ENCODE assay signal across 8 cellular contexts in the genomic region with DNA sequence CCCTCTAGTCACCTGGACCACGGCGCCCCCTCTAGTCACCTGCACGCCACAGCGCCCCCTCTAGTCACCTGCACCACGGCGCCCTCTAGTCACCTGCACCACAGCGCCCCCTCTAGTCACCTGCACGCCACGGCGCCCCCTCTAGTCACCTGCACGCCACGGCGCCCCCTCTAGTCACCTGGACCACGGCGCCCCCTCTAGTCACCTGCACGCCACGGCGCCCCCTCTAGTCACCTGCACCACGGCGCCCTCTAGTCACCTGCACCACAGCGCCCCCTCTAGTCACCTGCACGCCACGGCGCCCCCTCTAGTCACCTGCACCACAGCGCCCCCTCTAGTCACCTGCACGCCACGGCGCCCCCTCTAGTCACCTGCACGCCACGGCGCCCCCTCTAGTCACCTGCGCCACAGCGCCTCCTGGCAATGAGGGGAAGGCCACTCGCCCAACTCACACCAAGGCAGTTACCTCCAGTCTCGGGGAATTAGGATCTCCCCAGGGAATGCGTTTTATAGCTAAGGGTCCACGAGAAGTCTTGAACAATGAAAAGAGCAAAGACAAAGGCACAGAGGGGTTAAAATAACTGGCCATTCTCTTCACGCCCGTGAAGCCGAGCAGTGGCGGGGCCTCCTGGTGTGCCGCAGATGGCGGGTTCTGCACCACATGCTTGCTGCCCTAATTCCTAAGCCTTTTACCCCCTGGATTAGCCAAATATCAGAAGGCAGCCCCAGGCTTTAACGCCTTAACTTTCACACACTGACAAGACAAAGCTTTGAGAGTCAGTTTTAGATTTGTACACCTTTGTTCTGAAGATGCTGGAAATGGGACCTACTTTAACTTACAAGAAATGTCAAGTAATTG. TPM values are rescaled to one million over a fixed set of nuclear protein-coding genes. Genes with fewer than 3 reads are reported as not detected.
DNase-seq lines count a peak whose midpoint lies in the region; ATAC-seq, FAIRE-seq and TF ChIP-seq lines count a peak whose summit lies in the region.
"Not testable (repeated sequence)": the region's sequence is repeated elsewhere in the genome, so short reads cannot be mapped to it uniquely, and the experiment has no call there.

No MANE protein-coding gene starts in this region.

- intact Hi-C loops in Calu3 (cut with micrococcal nuclease; ENCODE audit: unreplicated experiment); K562 (cut with micrococcal nuclease); HepG2 (cut with micrococcal nuclease; ENCODE audit: unreplicated experiment): not testable (repeated sequence)

- TF ChIP-seq EP300 in K562 (IDR thresholded peaks at IDR 0.05; ENCODE audit: low read length); HepG2 (IDR thresholded peaks at IDR 0.05; ENCODE audit: low read depth in 2 of 2, low read length in 2 of 2); HepG2 (CRISPR knock-in tag; IDR thresholded peaks at IDR 0.05; ENCODE audit: borderline replicate concordance): not testable (repeated sequence)

- 98% methylated on average over 16 of the region's 44 CpGs for WGBS in K562 (ENCODE audit: insufficient coverage, low coverage, missing lambda C conversion rate)
- 98% methylated on average over 44 of the region's 44 CpGs for WGBS in HepG2 (ENCODE audit: low lambda C conversion rate)

- H4K20me1 ChIP-seq in K562 (replicated peaks; ENCODE audit: control insufficient read depth, insufficient read depth, low read length) = not testable (repeated sequence)
- peaks cover 11% of the 10 kb centered on the region for H4K20me1 ChIP-seq in HepG2 (ENCODE audit: insufficient read depth, low read length)

- H3K36me3 ChIP-seq in K562 (ENCODE audit: control insufficient read depth, insufficient read depth, low read length) (peaks cover 93% of the 10 kb centered on the region), HepG2 (replicated peaks in 1 of 2; ENCODE audit: control insufficient read depth in 1 of 2, insufficient read depth in 2 of 2, low read length in 2 of 2) (peaks cover 24 to 67% of the 10 kb centered on the region in 2 experiments)

- H3K27me3 Mint-ChIP-seq in Calu3 (ENCODE audit: unreplicated experiment); T-helper 1 cell treated with Interleukin-12 subunit alpha and Interleukin-12 subunit beta and Interleukin-4 antibody, amounts not matched to agents 30 μg/mL and 1 μg/mL, for 36 hours (ENCODE audit: low read depth); activated T-cell treated with anti-CD3 and anti-CD28 coated beads, Interleukin-2, amount 50 U/mL, for 24 hours; stimulated activated memory B cell treated with anti-CD40 and anti-IgM and Interleukin-4, amounts not matched to agents 10 μg/mL and 1 μg/mL and 100 μg/mL, for 72 hours: not testable (repeated sequence)

- FAIRE-seq in K562 (lab: Jason Lieb, UNC) = peak; percentile 23
- not testable (repeated sequence) for FAIRE-seq in HepG2 (lab: Jason Lieb, UNC)

- H3K9ac ChIP-seq in K562 (ENCODE audit: insufficient read depth in 1 of 2, low read depth in 2 of 2, low read length in 2 of 2); HepG2 (ENCODE audit: insufficient read depth, low read depth, low read length): not testable (repeated sequence)

- CTCF ChIA-PET in Calu3 (lab: Charles Lee); K562 (lab: Yijun Ruan, JAX; ENCODE audit: low intra/inter-chr PET ratio): not testable (repeated sequence)
- CTCF ChIA-PET in HepG2 (lab: Yijun Ruan, JAX; ENCODE audit: low intra/inter-chr PET ratio, low total read pairs) = interaction anchor here (0.7 to 2.0 kb wide), 7 partner anchors 10 to 514 kb away, joined by 3 to 6 read pairs (median 4); partner anchors contain the start of gene TNIP2

- H3K4me3 Mint-ChIP-seq in Calu3 (ENCODE audit: low read depth, unreplicated experiment); activated T-cell treated with anti-CD3 and anti-CD28 coated beads, Interleukin-2, amount 50 U/mL, for 24 hours: not testable (repeated sequence)
- peak overlapping the region; percentile 25 for H3K4me3 Mint-ChIP-seq in T-helper 1 cell treated with Interleukin-12 subunit alpha and Interleukin-12 subunit beta and Interleukin-4 antibody, amounts not matched to agents 30 μg/mL and 1 μg/mL, for 36 hours
- peak overlapping the region; percentile 48 for H3K4me3 Mint-ChIP-seq in stimulated activated memory B cell treated with anti-CD40 and anti-IgM and Interleukin-4, amounts not matched to agents 10 μg/mL and 1 μg/mL and 100 μg/mL, for 72 hours

- not testable (repeated sequence) for H2AFZ ChIP-seq in K562 (ENCODE audit: low read depth, low read length); HepG2 (ENCODE audit: low read length)

- BruUV-seq in Calu3 (replicated peaks; lab: Mats Ljungman, UMichigan); K562 (replicated peaks; lab: Mats Ljungman, UMichigan); HepG2 (replicated peaks; lab: Mats Ljungman, UMichigan): not testable (repeated sequence)

- not testable (repeated sequence) for H3K9me3 ChIP-seq in K562 (replicated peaks; ENCODE audit: control insufficient read depth, insufficient read depth, low read depth, low read length); HepG2 (ENCODE audit: low read length)

- not testable (repeated sequence) for H3K27ac ChIP-seq in K562 (ENCODE audit: extremely low read depth, low read depth, low read length)
- H3K27ac ChIP-seq in HepG2 (ENCODE audit: extremely low read length, insufficient read depth, low read length) = peak overlapping the region; percentile 26

- not testable (repeated sequence) for H3K27ac Mint-ChIP-seq in Calu3 (ENCODE audit: unreplicated experiment)
- peak overlapping the region; percentile 98 for H3K27ac Mint-ChIP-seq in T-helper 1 cell treated with Interleukin-12 subunit alpha and Interleukin-12 subunit beta and Interleukin-4 antibody, amounts not matched to agents 30 μg/mL and 1 μg/mL, for 36 hours
- H3K27ac Mint-ChIP-seq in activated T-cell treated with anti-CD3 and anti-CD28 coated beads, Interleukin-2, amount 50 U/mL, for 24 hours = peak overlapping the region; percentile 83
- peak overlapping the region; percentile 88 for H3K27ac Mint-ChIP-seq in stimulated activated memory B cell treated with anti-CD40 and anti-IgM and Interleukin-4, amounts not matched to agents 10 μg/mL and 1 μg/mL and 100 μg/mL, for 72 hours

- not testable (repeated sequence) for H3K9me3 Mint-ChIP-seq in Calu3 (ENCODE audit: low read depth, unreplicated experiment); T-helper 1 cell treated with Interleukin-12 subunit alpha and Interleukin-12 subunit beta and Interleukin-4 antibody, amounts not matched to agents 30 μg/mL and 1 μg/mL, for 36 hours; activated T-cell treated with anti-CD3 and anti-CD28 coated beads, Interleukin-2, amount 50 U/mL, for 24 hours; stimulated activated memory B cell treated with anti-CD40 and anti-IgM and Interleukin-4, amounts not matched to agents 10 μg/mL and 1 μg/mL and 100 μg/mL, for 72 hours

- peaks cover 18% of the 10 kb centered on the region for H3K36me3 Mint-ChIP-seq in Calu3 (ENCODE audit: insufficient read depth, unreplicated experiment)
- peaks cover 51% of the 10 kb centered on the region for H3K36me3 Mint-ChIP-seq in T-helper 1 cell treated with Interleukin-12 subunit alpha and Interleukin-12 subunit beta and Interleukin-4 antibody, amounts not matched to agents 30 μg/mL and 1 μg/mL, for 36 hours (ENCODE audit: low read depth)
- peaks cover 95% of the 10 kb centered on the region for H3K36me3 Mint-ChIP-seq in activated T-cell treated with anti-CD3 and anti-CD28 coated beads, Interleukin-2, amount 50 U/mL, for 24 hours (ENCODE audit: low read depth)
- peaks cover 69% of the 10 kb centered on the region for H3K36me3 Mint-ChIP-seq in stimulated activated memory B cell treated with anti-CD40 and anti-IgM and Interleukin-4, amounts not matched to agents 10 μg/mL and 1 μg/mL and 100 μg/mL, for 72 hours

- H3K4me2 ChIP-seq in K562 (ENCODE audit: insufficient read depth, low read length); HepG2 (ENCODE audit: low read depth, low read length): not testable (repeated sequence)

- ATAC-seq in K562; HepG2; stimulated activated memory B cell treated with anti-CD40 and anti-IgM and Interleukin-4, amounts not matched to agents 10 μg/mL and 1 μg/mL and 100 μg/mL, for 72 hours: not testable (repeated sequence)

- DNase-seq in Calu3; GM13976 (ENCODE audit: low spot score); K562 (ENCODE audit: extremely low read depth in 1 of 4, low spot score in 3 of 4); HepG2 (ENCODE audit: low spot score): not testable (repeated sequence)
- peak; percentile 52 for DNase-seq in NB4 (ENCODE audit: low read depth)
- peak; percentile 25 for DNase-seq in activated T-cell treated with anti-CD3 and anti-CD28 coated beads, Interleukin-2, amount 50 U/mL, for 24 hours

- H3K9me1 ChIP-seq in K562 (ENCODE audit: control insufficient read depth, insufficient read depth, low read length) = not testable (repeated sequence)

- peak; percentile 10 for TF ChIP-seq CTCF in Calu3 (IDR thresholded peaks at IDR 0.05; ENCODE audit: unreplicated experiment)
- peak; percentile 6 for TF ChIP-seq CTCF in GM13976 (IDR thresholded peaks at IDR 0.05; ENCODE audit: borderline replicate concordance, control extremely low read depth, extremely low read depth, insufficient read depth, missing control alignments)
- TF ChIP-seq CTCF in NB4 (IDR thresholded peaks at IDR 0.05; ENCODE audit: low read depth, low read length) = peak; percentile 17
- TF ChIP-seq CTCF in K562 (IDR thresholded peaks at IDR 0.05 in 2 of 3, conservative IDR thresholded peaks at IDR 0.05 in 1 of 3; ENCODE audit: insufficient read depth in 2 of 3, low read depth in 1 of 3, low read length in 3 of 3) = peak; percentile 38 to 77 (median 64); a peak in 5 of 6 replicates
- TF ChIP-seq CTCF in HepG2 (CRISPR knock-in tag; IDR thresholded peaks at IDR 0.05) = peak; percentile 67

- not testable (repeated sequence) for H3K4me1 ChIP-seq in K562 (replicated peaks in 1 of 2; ENCODE audit: control insufficient read depth in 2 of 2, insufficient read depth in 2 of 2, low read length in 2 of 2)
- peaks cover 40% of the 10 kb centered on the region; the same call in 1 of the 2 replicates for H3K4me1 ChIP-seq in HepG2 (ENCODE audit: insufficient read depth, low read length)

- in situ Hi-C loops in GM13976 (cut with MboI; ENCODE audit: low sequenced_read_pairs, unreplicated experiment); K562 (cut with MboI); HepG2 (cut with HindIII; ENCODE audit: extremely low pct_ligation_motif_present, low pct_unique_long_range_greater_than_20kb): not testable (repeated sequence)

- not testable (repeated sequence) for TF ChIP-seq RAD21 in K562 (CRISPR knock-in tag; conservative IDR thresholded peaks at IDR 0.05 in 1 of 2, IDR thresholded peaks at IDR 0.05 in 1 of 2); HepG2 (CRISPR knock-in tag; IDR thresholded peaks at IDR 0.05)

- not testable (repeated sequence) for H3K27me3 ChIP-seq in K562 (ENCODE audit: control insufficient read depth in 2 of 2, insufficient read depth in 2 of 2, low read length in 2 of 2); HepG2 (ENCODE audit: control insufficient read depth in 1 of 2, insufficient read depth in 2 of 2, low read length in 2 of 2)

- POLR2A ChIA-PET in K562 (lab: Yijun Ruan, JAX) = interaction anchor here (0.7 to 1.5 kb wide), 2 partner anchors 20 kb away, joined by 4 read pairs; no protein-coding TSS in a partner anchor
- POLR2A ChIA-PET in HepG2 (lab: Yijun Ruan, JAX) = not testable (repeated sequence)

- H3K4me1 Mint-ChIP-seq in Calu3 (ENCODE audit: low read depth, unreplicated experiment) = not testable (repeated sequence)
- H3K4me1 Mint-ChIP-seq in T-helper 1 cell treated with Interleukin-12 subunit alpha and Interleukin-12 subunit beta and Interleukin-4 antibody, amounts not matched to agents 30 μg/mL and 1 μg/mL, for 36 hours (ENCODE audit: low read depth) = peaks cover 50% of the 10 kb centered on the region
- H3K4me1 Mint-ChIP-seq in activated T-cell treated with anti-CD3 and anti-CD28 coated beads, Interleukin-2, amount 50 U/mL, for 24 hours (ENCODE audit: low read depth) = peaks cover 83% of the 10 kb centered on the region
- H3K4me1 Mint-ChIP-seq in stimulated activated memory B cell treated with anti-CD40 and anti-IgM and Interleukin-4, amounts not matched to agents 10 μg/mL and 1 μg/mL and 100 μg/mL, for 72 hours = peaks cover 69% of the 10 kb centered on the region

- not testable (repeated sequence) for H3K4me3 ChIP-seq in NB4 (ENCODE audit: low read depth, low read length); K562; HepG2 (replicated peaks in 1 of 3; ENCODE audit: insufficient read depth in 1 of 3, low read depth in 2 of 3, low read length in 3 of 3)

- H3K79me2 ChIP-seq in K562 (ENCODE audit: control insufficient read depth, insufficient read depth, low read length) = peaks cover 44% of the 10 kb centered on the region
- H3K79me2 ChIP-seq in HepG2 (ENCODE audit: insufficient read depth, low read length) = peaks cover 22% of the 10 kb centered on the region

- TF ChIP-seq POLR2A in NB4 (IDR thresholded peaks at IDR 0.05; ENCODE audit: extremely low read depth, insufficient read length); K562 (conservative IDR thresholded peaks at IDR 0.05); HepG2 (IDR thresholded peaks at IDR 0.05; ENCODE audit: insufficient read depth in 1 of 2, low read depth in 2 of 2, low read length in 2 of 2): not testable (repeated sequence)

RNA-seq across cellular contexts. Expression of gene NOP14, which starts 7.8 kb away (rescaled TPM):
- total RNA-seq in Calu3 (2022) = 29.1 and 29.4 TPM in 2 replicates
- total RNA-seq in K562 (2011; cell fraction: chromatin; rRNA removed; ENCODE audit: low replicate concordance) = 31.1 and 38.1 TPM in 2 replicates
- 16.3 and 18.0 TPM in 2 replicates for total RNA-seq in K562 (2011; cell fraction: nucleolus; rRNA removed)
- total RNA-seq in K562 (2011; cell fraction: nucleoplasm; rRNA removed) = 15.6 and 17.2 TPM in 2 replicates
- 50.9 and 56.1 TPM in 2 replicates for total RNA-seq in K562 (2014; rRNA removed)
- total RNA-seq in K562 (2014; rRNA removed; fragmentation: Illumina TruSeq; extraction: Trizol) = 53.8 and 55.0 TPM in 2 replicates
- total RNA-seq in K562 (2015; rRNA removed; fragmentation: Illumina TruSeq; extraction: Trizol) = 61.1 and 61.7 TPM in 2 replicates
- total RNA-seq in K562 (2021) = 69.8 and 76.0 TPM in 2 replicates
- polyA plus RNA-seq in K562 (2011; rRNA removed) = 13.4 and 15.2 TPM in 2 replicates
- polyA plus RNA-seq in K562 (2011; cell fraction: cytosol; rRNA removed) = 9.5 and 9.6 TPM in 2 replicates
- polyA plus RNA-seq in K562 (2011; cell fraction: nucleus; rRNA removed) = 22.6 and 28.3 TPM in 2 replicates
- polyA plus RNA-seq in K562 (2012) = 43.6 and 52.5 TPM in 2 replicates
- polyA plus RNA-seq in K562 (2014; fragmentation: Illumina TruSeq; extraction: Trizol) = 62.1 and 62.4 TPM in 2 replicates
- 10 to 100 TPM; 12.7 to 12.9 TPM for polyA plus RNA-seq in K562 (2014; fragmentation: Nextera tagmentation; extraction: Ambion mirVana)
- 30.1 and 33.3 TPM in 2 replicates for polyA plus RNA-seq in K562 (2014; rRNA removed)
- polyA minus RNA-seq in K562 (2011; rRNA and poly(A)+ RNA removed) = 32.6 and 36.6 TPM in 2 replicates
- polyA minus RNA-seq in K562 (2011; cell fraction: cytosol; rRNA and poly(A)+ RNA removed) = 25.7 and 27.8 TPM in 2 replicates
- polyA minus RNA-seq in K562 (2011; cell fraction: nucleus; rRNA and poly(A)+ RNA removed) = 11.3 and 11.9 TPM in 2 replicates
- total RNA-seq in HepG2 (2016; rRNA removed; fragmentation: Illumina TruSeq; extraction: Trizol) = 47.9 and 63.4 TPM in 2 replicates
- total RNA-seq in HepG2 (2016; cell fraction: cytosol; rRNA removed; fragmentation: Illumina TruSeq; extraction: Trizol; ENCODE audit: low read depth) = 11.5 and 13.9 TPM in 2 replicates
- total RNA-seq in HepG2 (2016; cell fraction: insoluble cytoplasmic fraction; rRNA removed; fragmentation: Illumina TruSeq; extraction: Trizol) = 48.3 and 54.0 TPM in 2 replicates
- 23.0 and 27.1 TPM in 2 replicates for total RNA-seq in HepG2 (2016; cell fraction: membrane; rRNA removed; fragmentation: Illumina TruSeq; extraction: Trizol)
- 25.4 and 26.5 TPM in 2 replicates for total RNA-seq in HepG2 (2016; cell fraction: nucleus; rRNA removed; fragmentation: Illumina TruSeq; extraction: Trizol)
- polyA plus RNA-seq in HepG2 (2011; rRNA removed) = 6.8 and 6.9 TPM in 2 replicates
- 4.8 and 5.2 TPM in 2 replicates for polyA plus RNA-seq in HepG2 (2011; cell fraction: cytosol; rRNA removed)
- polyA plus RNA-seq in HepG2 (2011; cell fraction: nucleus; rRNA removed) = 8.6 and 9.1 TPM in 2 replicates
- 23.7 and 25.5 TPM in 2 replicates for polyA plus RNA-seq in HepG2 (2012)
- 5.0 and 6.7 TPM in 2 replicates for polyA plus RNA-seq in HepG2 (2016; cell fraction: cytosol; fragmentation: Illumina TruSeq; extraction: Trizol; ENCODE audit: low read depth)
- polyA plus RNA-seq in HepG2 (2016; cell fraction: insoluble cytoplasmic fraction; fragmentation: Illumina TruSeq; extraction: Trizol; ENCODE audit: low read depth) = 48.2 and 58.0 TPM in 2 replicates
- polyA plus RNA-seq in HepG2 (2016; cell fraction: membrane; fragmentation: Illumina TruSeq; extraction: Trizol; ENCODE audit: low read depth) = 12.7 and 14.5 TPM in 2 replicates
- polyA plus RNA-seq in HepG2 (2016; cell fraction: nucleus; fragmentation: Illumina TruSeq; extraction: Trizol; ENCODE audit: insufficient read depth, low read depth) = 36.4 and 41.5 TPM in 2 replicates
- polyA minus RNA-seq in HepG2 (2011; rRNA and poly(A)+ RNA removed; ENCODE audit: low replicate concordance) = 7.1 and 9.6 TPM in 2 replicates
- 10.4 and 14.8 TPM in 2 replicates for polyA minus RNA-seq in HepG2 (2011; cell fraction: cytosol; rRNA and poly(A)+ RNA removed)
- polyA minus RNA-seq in HepG2 (2011; cell fraction: nucleus; rRNA and poly(A)+ RNA removed) = 10.0 and 12.2 TPM in 2 replicates

RNA-seq across cellular contexts. Expression of gene GRK4, which starts 8.0 kb away (rescaled TPM):
- total RNA-seq in Calu3 (2022) (0.80 and 1.1 TPM in 2 replicates), K562 (2014; rRNA removed) (2.5 and 3.1 TPM in 2 replicates), K562 (2014; rRNA removed; fragmentation: Illumina TruSeq; extraction: Trizol) (4.5 and 4.6 TPM in 2 replicates), K562 (2015; rRNA removed; fragmentation: Illumina TruSeq; extraction: Trizol) (3.3 and 3.6 TPM in 2 replicates), K562 (2021) (4.8 and 4.9 TPM in 2 replicates), HepG2 (2016; rRNA removed; fragmentation: Illumina TruSeq; extraction: Trizol) (2.0 and 2.5 TPM in 2 replicates)
- 7.9 and 8.5 TPM in 2 replicates for total RNA-seq in K562 (2011; cell fraction: chromatin; rRNA removed; ENCODE audit: low replicate concordance)
- total RNA-seq in K562 (2011; cell fraction: nucleolus; rRNA removed) = 6.2 and 7.8 TPM in 2 replicates
- 7.3 and 8.0 TPM in 2 replicates for total RNA-seq in K562 (2011; cell fraction: nucleoplasm; rRNA removed)
- polyA plus RNA-seq in K562 (2011; rRNA removed) (3.3 and 4.0 TPM in 2 replicates), K562 (2014; fragmentation: Illumina TruSeq; extraction: Trizol) (2.6 and 3.0 TPM in 2 replicates), K562 (2014; fragmentation: Nextera tagmentation; extraction: Ambion mirVana) (1 to 10 TPM; 1.1 to 1.2 TPM), K562 (2014; rRNA removed) (2.6 and 2.9 TPM in 2 replicates), HepG2 (2011; rRNA removed) (1.6 and 1.8 TPM in 2 replicates)
- polyA plus RNA-seq in K562 (2011; cell fraction: cytosol; rRNA removed) = 2.0 and 3.8 TPM in 2 replicates
- 2.5 and 2.9 TPM in 2 replicates for polyA plus RNA-seq in K562 (2011; cell fraction: nucleus; rRNA removed)
- 3.1 and 3.7 TPM in 2 replicates for polyA plus RNA-seq in K562 (2012)
- polyA minus RNA-seq in K562 (2011; rRNA and poly(A)+ RNA removed) = 3.0 and 3.2 TPM in 2 replicates
- 2.3 and 2.4 TPM in 2 replicates for polyA minus RNA-seq in K562 (2011; cell fraction: cytosol; rRNA and poly(A)+ RNA removed)
- polyA minus RNA-seq in K562 (2011; cell fraction: nucleus; rRNA and poly(A)+ RNA removed) = 1.9 and 3.2 TPM in 2 replicates
- total RNA-seq in HepG2 (2016; cell fraction: cytosol; rRNA removed; fragmentation: Illumina TruSeq; extraction: Trizol; ENCODE audit: low read depth) = 1.9 and 2.1 TPM in 2 replicates
- total RNA-seq in HepG2 (2016; cell fraction: insoluble cytoplasmic fraction; rRNA removed; fragmentation: Illumina TruSeq; extraction: Trizol) = 2.5 and 3.1 TPM in 2 replicates
- 4.7 and 4.9 TPM in 2 replicates for total RNA-seq in HepG2 (2016; cell fraction: membrane; rRNA removed; fragmentation: Illumina TruSeq; extraction: Trizol)
- 1.2 and 1.4 TPM in 2 replicates for total RNA-seq in HepG2 (2016; cell fraction: nucleus; rRNA removed; fragmentation: Illumina TruSeq; extraction: Trizol)
- polyA plus RNA-seq in HepG2 (2011; cell fraction: cytosol; rRNA removed) = 1.2 TPM in 2 replicates
- 1.2 and 1.3 TPM in 2 replicates for polyA plus RNA-seq in HepG2 (2011; cell fraction: nucleus; rRNA removed)
- polyA plus RNA-seq in HepG2 (2012) = 1.5 and 1.7 TPM in 2 replicates
- polyA plus RNA-seq in HepG2 (2016; cell fraction: cytosol; fragmentation: Illumina TruSeq; extraction: Trizol; ENCODE audit: low read depth) = 2.8 TPM in 2 replicates
- 3.0 TPM in 2 replicates for polyA plus RNA-seq in HepG2 (2016; cell fraction: insoluble cytoplasmic fraction; fragmentation: Illumina TruSeq; extraction: Trizol; ENCODE audit: low read depth)
- polyA plus RNA-seq in HepG2 (2016; cell fraction: membrane; fragmentation: Illumina TruSeq; extraction: Trizol; ENCODE audit: low read depth) = 4.7 TPM in 2 replicates
- 2.1 and 2.8 TPM in 2 replicates for polyA plus RNA-seq in HepG2 (2016; cell fraction: nucleus; fragmentation: Illumina TruSeq; extraction: Trizol; ENCODE audit: insufficient read depth, low read depth)
- polyA minus RNA-seq in HepG2 (2011; rRNA and poly(A)+ RNA removed; ENCODE audit: low replicate concordance) = 2.6 and 2.7 TPM in 2 replicates
- polyA minus RNA-seq in HepG2 (2011; cell fraction: cytosol; rRNA and poly(A)+ RNA removed) = 0.88 and 1.4 TPM in 2 replicates
- polyA minus RNA-seq in HepG2 (2011; cell fraction: nucleus; rRNA and poly(A)+ RNA removed) = 1.4 and 3.2 TPM in 2 replicates

Comparison
In these comparisons a context has a peak if more than half of its experiments do, and no peak if none do; other contexts are left out.
1. CTCF ChIP-seq: peak in every context shown above with its lines; median percentile 67 in HepG2; 64 in K562; 17 in NB4; 10 in Calu3; 6 in GM13976.